ENCODE assay signal across 8 cellular contexts in genomic region chr11:61587951-61588695, GRCh38. TPM values are rescaled to one million over a fixed set of nuclear protein-coding genes. Genes with fewer than 3 reads are reported as not detected.
A peak's percentile ranks its signal among the peaks of the same experiment; 100 is the strongest.
DNase-seq lines count a peak whose midpoint lies in the region; ATAC-seq and TF ChIP-seq lines count a peak whose summit lies in the region.

No MANE protein-coding gene starts in this region.

- H3K27me3 ChIP-seq in DOHH2 (ENCODE audit: control insufficient read depth, low read length) = peaks cover 28% of the 10 kb centered on the region; the same call in 1 of the 2 replicates
- peaks cover 25% of the 10 kb centered on the region for H3K27me3 ChIP-seq in neural cell (ENCODE audit: insufficient read depth, low read depth, low read length)
- peaks cover 2 to 6% of the 10 kb centered on the region in 2 donors for H3K27me3 ChIP-seq in stomach smooth muscle (ENCODE audit: control insufficient read depth in 1 of 2, insufficient read depth in 2 of 2, low read length in 2 of 2)

- H3K9me2 ChIP-seq in DOHH2 (replicated peaks; ENCODE audit: control insufficient read depth, low read length) (no peaks in the 10 kb centered on the region), neural cell (ENCODE audit: insufficient read depth, low read length) (no peaks in the 10 kb centered on the region)

- no peak overlapping the region for H2AFZ ChIP-seq in neural cell (ENCODE audit: low read depth, low read length)

- no peak for TF ChIP-seq RAD21 in neural cell (conservative IDR thresholded peaks at IDR 0.05)

- H3K27ac ChIP-seq in DOHH2 (ENCODE audit: low read depth, low read length) = no peak overlapping the region
- H3K27ac ChIP-seq in neural cell (ENCODE audit: low read length) = no peak overlapping the region
- peak overlapping the region; percentile 11 for H3K27ac ChIP-seq in stomach smooth muscle (ENCODE audit: low read length)

- no peak for ATAC-seq in HG03135 (IDR thresholded peaks at IDR 0.05; ENCODE audit: unreplicated experiment)

- H3K4me3 ChIP-seq in DOHH2 (ENCODE audit: low read length) (no peak overlapping the region), neural cell (ENCODE audit: low read length) (peak overlapping the region; percentile 54), stomach smooth muscle (ENCODE audit: low read length in 2 of 2) (peak overlapping the region; percentile 40 to 70)

- no peaks in the 10 kb centered on the region for H3K36me3 ChIP-seq in DOHH2 (ENCODE audit: control insufficient read depth, low read length)
- no peaks in the 10 kb centered on the region for H3K36me3 ChIP-seq in neural cell (ENCODE audit: insufficient read depth, low read length)
- no peaks in the 10 kb centered on the region for H3K36me3 ChIP-seq in stomach smooth muscle (ENCODE audit: control insufficient read depth in 2 of 2, insufficient read depth in 2 of 2, low read length in 2 of 2)

- peak; percentile 33 for DNase-seq in NCI-H226
- DNase-seq in activated T-cell treated with anti-CD3 and anti-CD28 coated beads for 4 hours = peak; percentile 54
- peak; percentile 20 to 27 for DNase-seq in erythroblast (lab: John Stamatoyannopoulos, UW)
- no peak for DNase-seq in cortex of kidney (lab: John Stamatoyannopoulos, UW)

- no peaks in the 10 kb centered on the region for H3K79me2 ChIP-seq in DOHH2 (ENCODE audit: control insufficient read depth, low read length)
- H3K79me2 ChIP-seq in neural cell (replicated peaks; ENCODE audit: insufficient read depth, low read length) = no peaks in the 10 kb centered on the region

- H3K4me2 ChIP-seq in DOHH2 (ENCODE audit: low read length) (peak overlapping the region; percentile 17), neural cell (ENCODE audit: low read length) (no peak overlapping the region)

- H3K9me3 ChIP-seq in DOHH2 (ENCODE audit: control insufficient read depth, insufficient read depth, low read length) (no peaks in the 10 kb centered on the region), neural cell (ENCODE audit: low read length) (no peaks in the 10 kb centered on the region), stomach smooth muscle (ENCODE audit: control insufficient read depth in 2 of 2, low read length in 2 of 2) (no peaks in the 10 kb centered on the region)

- H3F3A ChIP-seq in DOHH2 (ENCODE audit: control insufficient read depth, insufficient read depth) = no peaks in the 10 kb centered on the region
- H3F3A ChIP-seq in neural cell (ENCODE audit: insufficient read depth, low read length, poor library complexity, severe bottlenecking) = no peaks in the 10 kb centered on the region

- TF ChIP-seq CTCF in DOHH2 (IDR thresholded peaks at IDR 0.05; ENCODE audit: low read depth, low read length, poor library complexity, severe bottlenecking) (no peak), neural cell (IDR thresholded peaks at IDR 0.05; ENCODE audit: poor library complexity, severe bottlenecking) (no peak)

- H3K9ac ChIP-seq in neural cell (ENCODE audit: low read length) (no peak overlapping the region), stomach smooth muscle (ENCODE audit: low read length in 2 of 2) (peak overlapping the region in 1 of 2 donors; percentile 3)

- H3K4me1 ChIP-seq in DOHH2 (ENCODE audit: control insufficient read depth, low read length) = peaks cover 3% of the 10 kb centered on the region; the same call in 1 of the 2 replicates
- peaks cover 14% of the 10 kb centered on the region for H3K4me1 ChIP-seq in stomach smooth muscle (ENCODE audit: control insufficient read depth, insufficient read depth, low read length)

- no peak for TF ChIP-seq EP300 in neural cell (conservative IDR thresholded peaks at IDR 0.05; ENCODE audit: poor library complexity, severe bottlenecking)

- no peak for TF ChIP-seq POLR2A in erythroblast (IDR thresholded peaks at IDR 0.05; ENCODE audit: low read length)

- H4K20me1 ChIP-seq in DOHH2 (ENCODE audit: control insufficient read depth, insufficient read depth, low read depth, low read length) = no peaks in the 10 kb centered on the region
- no peaks in the 10 kb centered on the region for H4K20me1 ChIP-seq in neural cell (ENCODE audit: insufficient read depth)

TF ChIP-seq in neural cell, 6 proteins besides CTCF, POLR2A, EP300 and RAD21:
- no peak for TF ChIP-seq MXI1 (conservative IDR thresholded peaks at IDR 0.05; ENCODE audit: poor library complexity, severe bottlenecking)
- no peak for TF ChIP-seq POLR2AphosphoS5 (IDR thresholded peaks at IDR 0.05)
- no peak for TF ChIP-seq SMC3 (conservative IDR thresholded peaks at IDR 0.05; ENCODE audit: poor library complexity)
- no peak for TF ChIP-seq EZH2 (IDR thresholded peaks at IDR 0.05; ENCODE audit: borderline replicate concordance, insufficient read depth, low read length, poor library complexity, severe bottlenecking)
- no peak for TF ChIP-seq REST (IDR thresholded peaks at IDR 0.05; ENCODE audit: borderline replicate concordance)
- TF ChIP-seq TAF1 (IDR thresholded peaks at IDR 0.05; ENCODE audit: low read depth) = no peak
TF ChIP-seq in neural cell: peak in this region for 0.

RNA-seq across cellular contexts. Expression of gene SYT7, which starts 7.2 kb away (rescaled TPM):
- 14.0 and 21.8 TPM in 2 replicates for polyA plus RNA-seq in neural cell
- 25.6 and 26.2 TPM in 2 replicates for polyA minus RNA-seq in neural cell
